ENCODE assay signal across 10 cellular contexts in genomic region chr15:60795889-60796288, GRCh38.
DNase-seq lines count a peak whose midpoint lies in the region; ATAC-seq and TF ChIP-seq lines count a peak whose summit lies in the region.
"Had no signal": no experiment of that assay in that cellular context is flagged by ENCODE, and none has a peak within 500 bp of the region (broad histone marks: within the 10 kb centered on the region; RNA-seq: fewer than 3 reads in every experiment).

No MANE protein-coding gene starts in this region.

- CTCF ChIA-PET in A673 (lab: Charles Lee), result no interaction called here

- intact Hi-C loops in A673 (cut with micrococcal nuclease; ENCODE audit: unreplicated experiment), result no loop called here

- peaks cover 11% of the 10 kb centered on the region for H3K9me3 Mint-ChIP-seq in activated naive CD8-positive, alpha-beta T cell (ENCODE audit: low read depth)

- H3K27ac ChIP-seq in A673 (ENCODE audit: low read depth, low read length, poor library complexity, severe bottlenecking), result no peak overlapping the region

- H3K36me3 ChIP-seq in A673 (ENCODE audit: insufficient read depth, low read length, poor library complexity, severe bottlenecking), result no peaks in the 10 kb centered on the region

- peaks cover 11% of the 10 kb centered on the region for H3K4me1 ChIP-seq in A673 (ENCODE audit: insufficient read depth, low read length, poor library complexity, severe bottlenecking)

- H3K4me3 ChIP-seq in A673 (ENCODE audit: low read depth, low read length, poor library complexity, severe bottlenecking), result no peak overlapping the region

- peak overlapping the region; percentile 36 for H3K4me3 Mint-ChIP-seq in activated naive CD8-positive, alpha-beta T cell

- no peaks in the 10 kb centered on the region for H3K27me3 ChIP-seq in A673 (replicated peaks; ENCODE audit: insufficient read depth, low read depth, low read length, poor library complexity)

- no peak for TF ChIP-seq CTCF in A673 (conservative IDR thresholded peaks at IDR 0.05; ENCODE audit: low read depth, low read length)

- peak overlapping the region; percentile 3 for H3K27ac Mint-ChIP-seq in activated naive CD8-positive, alpha-beta T cell

- peaks cover 44% of the 10 kb centered on the region for H3K4me1 Mint-ChIP-seq in activated naive CD8-positive, alpha-beta T cell (ENCODE audit: low read depth)

- H3K9me3 ChIP-seq in A673 (ENCODE audit: low read depth, low read length, poor library complexity, severe bottlenecking), result no peaks in the 10 kb centered on the region

- DNase-seq in NOMO-1 treated with dmso at 0.1 percent for 144 hours (lab: John Stamatoyannopoulos, UW; ENCODE audit: unreplicated experiment) (no peak), A673 (ENCODE audit: low spot score) (no peak), NCI-H524 (lab: John Stamatoyannopoulos, UW) (no peak)
- DNase-seq in stimulated activated CD8-positive, alpha-beta memory T cell treated with anti-CD3 and anti-CD28 coated beads, Interleukin-4, amount 100 ng/mL, for 48 hours, result no peak
- DNase-seq: T-helper 2 cell, trophoblast cell had no signal

- peak; percentile 97 for ATAC-seq in GM18498 (IDR thresholded peaks at IDR 0.05; ENCODE audit: unreplicated experiment)
- ATAC-seq in GM19438 (IDR thresholded peaks at IDR 0.05; ENCODE audit: low read depth, unreplicated experiment), result peak; percentile 90
- peak; percentile 96 for ATAC-seq in HG03066 (IDR thresholded peaks at IDR 0.05; ENCODE audit: low read depth, unreplicated experiment)

- no peaks in the 10 kb centered on the region for H3K27me3 Mint-ChIP-seq in activated naive CD8-positive, alpha-beta T cell

- H3K36me3 Mint-ChIP-seq in activated naive CD8-positive, alpha-beta T cell, result peaks cover 10% of the 10 kb centered on the region

- BruUV-seq in A673 (replicated peaks; lab: Mats Ljungman, UMichigan), result no TSS peak

- POLR2A ChIA-PET in A673 (lab: Charles Lee; ENCODE audit: low non-redundant PET), result no interaction called here
